ENCODE assay signal across 9 cellular contexts in genomic region chr2:36322108-36322507, GRCh38. TPM values are rescaled to one million over a fixed set of nuclear protein-coding genes. Genes with fewer than 3 reads are reported as not detected.
DNase-seq lines count a peak whose midpoint lies in the region; ATAC-seq, FAIRE-seq and TF ChIP-seq lines count a peak whose summit lies in the region.
"Had no signal": no experiment of that assay in that cellular context is flagged by ENCODE, and none has a peak within 500 bp of the region (broad histone marks: within the 10 kb centered on the region; RNA-seq: fewer than 3 reads in every experiment).

No MANE protein-coding gene starts in this region.

- H3K27ac ChIP-seq in CD8-positive, alpha-beta memory T cell (ENCODE audit: low read depth, low read length) = no peak overlapping the region

- H3K4me3 Mint-ChIP-seq in natural killer cell = no peak overlapping the region
- H3K4me3 Mint-ChIP-seq in CD8-positive, alpha-beta memory T cell = no peak overlapping the region
- H3K4me3 Mint-ChIP-seq: T-cell had no signal

- peaks cover 3% of the 10 kb centered on the region for H3K27me3 ChIP-seq in CD8-positive, alpha-beta memory T cell (ENCODE audit: insufficient read depth, low read length, poor library complexity, severe bottlenecking)

- no peaks in the 10 kb centered on the region for H3K9me3 ChIP-seq in CD8-positive, alpha-beta memory T cell (ENCODE audit: low read length)

- H3K36me3 Mint-ChIP-seq in natural killer cell = no peaks in the 10 kb centered on the region
- peaks cover 0 to 7% (median 2%) of the 10 kb centered on the region in 3 donors for H3K36me3 Mint-ChIP-seq in CD8-positive, alpha-beta memory T cell
- H3K36me3 Mint-ChIP-seq: T-cell had no signal

- peak; percentile 22 for DNase-seq in RCC 7860 (ENCODE audit: low spot score)
- DNase-seq in fibroblast of pulmonary artery (ENCODE audit: low read depth) = peak; percentile 78
- peak; percentile 30 for DNase-seq in retinal pigment epithelial cell (ENCODE audit: low read depth)
- no peak for DNase-seq in natural killer cell
- no peak for DNase-seq in CD8-positive, alpha-beta memory T cell
- DNase-seq: cerebellar nuclear complex, T-cell had no signal

- H3K4me1 Mint-ChIP-seq in natural killer cell = peaks cover 8 to 11% of the 10 kb centered on the region in 2 donors
- H3K4me1 Mint-ChIP-seq in CD8-positive, alpha-beta memory T cell = no peaks in the 10 kb centered on the region
- H3K4me1 Mint-ChIP-seq: T-cell had no signal

- CTCF ChIA-PET in CD8-positive, alpha-beta memory T cell (lab: Charles Lee) = no interaction called here

- no peaks in the 10 kb centered on the region for H3K4me1 ChIP-seq in CD8-positive, alpha-beta memory T cell (ENCODE audit: insufficient read depth, low read length)

- ATAC-seq in natural killer cell (no peak), GM18907 (IDR thresholded peaks at IDR 0.05; ENCODE audit: unreplicated experiment) (no peak)
- ATAC-seq: T-cell had no signal

- TF ChIP-seq CTCF in GM12874 (IDR thresholded peaks at IDR 0.05; ENCODE audit: insufficient read depth, low read depth, low read length) (peak; percentile 18; the same call in 1 of the 2 replicates), fibroblast of pulmonary artery (IDR thresholded peaks at IDR 0.05; ENCODE audit: low read length, missing control alignments) (peak; percentile 83), retinal pigment epithelial cell (conservative IDR thresholded peaks at IDR 0.05; ENCODE audit: low read depth, low read length) (peak; percentile 80), natural killer cell (IDR thresholded peaks at IDR 0.05) (no peak)

- H3K4me3 ChIP-seq in fibroblast of pulmonary artery (replicated peaks; ENCODE audit: low read depth, low read length) (no peak overlapping the region), retinal pigment epithelial cell (ENCODE audit: low read length) (no peak overlapping the region)
- no peak overlapping the region for H3K4me3 ChIP-seq in CD8-positive, alpha-beta memory T cell (ENCODE audit: low read length)

- no peaks in the 10 kb centered on the region for H3K9me3 Mint-ChIP-seq in natural killer cell
- peaks cover 3 to 6% (median 4%) of the 10 kb centered on the region in 5 donors for H3K9me3 Mint-ChIP-seq in CD8-positive, alpha-beta memory T cell

- no peak overlapping the region for H3K27ac Mint-ChIP-seq in natural killer cell
- no peak overlapping the region for H3K27ac Mint-ChIP-seq in CD8-positive, alpha-beta memory T cell
- H3K27ac Mint-ChIP-seq: T-cell had no signal

- peaks cover 3 to 8% of the 10 kb centered on the region in 2 donors for H3K27me3 Mint-ChIP-seq in natural killer cell (ENCODE audit: low read depth in 2 of 2)
- peaks cover 4 to 6% of the 10 kb centered on the region in 2 donors for H3K27me3 Mint-ChIP-seq in CD8-positive, alpha-beta memory T cell

- no peak for FAIRE-seq in RCC 7860 (lab: Jason Lieb, UNC)

- POLR2A ChIA-PET in CD8-positive, alpha-beta memory T cell (lab: Charles Lee) = no interaction called here

- no peaks in the 10 kb centered on the region for H3K36me3 ChIP-seq in CD8-positive, alpha-beta memory T cell (ENCODE audit: insufficient read depth, low read length)

- intact Hi-C loops in natural killer cell (cut with micrococcal nuclease) = no loop called here

RNA-seq across cellular contexts. Expression of gene CRIM1, which starts 33.5 kb away (rescaled TPM):
- 10 to 100 TPM; 19.3 to 34.1 (median 32.9) TPM for total RNA-seq in natural killer cell
- 10 to 100 TPM; 10.7 to 11.1 TPM for total RNA-seq in CD8-positive, alpha-beta memory T cell
- polyA plus RNA-seq in CD8-positive, alpha-beta memory T cell = 2.5 TPM

Comparison
In these comparisons a context has a peak if more than half of its experiments do, and no peak if none do; other contexts are left out.
1. DNase-seq: peak in RCC 7860 (single experiment), fibroblast of pulmonary artery (single experiment) and retinal pigment epithelial cell (single experiment); none in natural killer cell (single experiment) and CD8-positive, alpha-beta memory T cell (0 of 5).